17 cellular contexts compared by ENCODE assay signal in the genomic region with DNA sequence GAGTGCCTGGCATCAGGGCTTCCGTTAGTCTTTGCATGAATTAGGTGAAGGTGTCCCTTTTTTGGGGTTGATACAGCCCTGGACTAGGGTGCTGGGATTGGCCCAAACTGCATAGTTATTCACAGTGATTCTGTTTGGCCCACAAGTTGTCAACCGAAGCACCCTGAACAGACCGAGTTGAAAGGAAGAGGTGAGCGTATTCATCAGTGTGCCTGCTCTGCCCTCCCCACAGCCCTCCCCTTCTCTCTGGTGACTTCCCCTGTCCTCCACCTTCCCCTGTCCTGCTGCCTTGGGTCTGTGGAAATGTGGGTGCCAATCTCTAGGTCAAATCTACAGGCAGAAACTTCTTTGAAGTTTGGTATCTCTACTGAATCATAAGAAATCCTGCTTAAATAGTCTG.
DNase-seq lines count a peak whose midpoint lies in the region; ATAC-seq and TF ChIP-seq lines count a peak whose summit lies in the region.
"Had no signal": no experiment of that assay in that cellular context is flagged by ENCODE, and none has a peak within 500 bp of the region (broad histone marks: within the 10 kb centered on the region; RNA-seq: fewer than 3 reads in every experiment).

No MANE protein-coding gene starts in this region.

- H3K9ac ChIP-seq in H9 (ENCODE audit: extremely low read depth, insufficient read length, low read length): no peak overlapping the region

- peak overlapping the region; percentile 78 for H3K27ac Mint-ChIP-seq in Caco-2 (ENCODE audit: unreplicated experiment)
- no peak overlapping the region for H3K27ac Mint-ChIP-seq in H9
- no peak overlapping the region for H3K27ac Mint-ChIP-seq in progenitor cell of endocrine pancreas
- H3K27ac Mint-ChIP-seq: IgD-negative memory B cell had no signal

- TF ChIP-seq CTCF in Caco-2 (IDR thresholded peaks at IDR 0.05; ENCODE audit: insufficient read depth in 1 of 2, low read depth in 1 of 2, low read length in 1 of 2, severe bottlenecking in 1 of 2, unreplicated experiment in 1 of 2): no peak
- TF ChIP-seq CTCF in H9 (conservative IDR thresholded peaks at IDR 0.05): no peak
- no peak for TF ChIP-seq CTCF in osteoblast (IDR thresholded peaks at IDR 0.05; ENCODE audit: extremely low read depth, low read depth, low read length)
- no peak for TF ChIP-seq CTCF in progenitor cell of endocrine pancreas (IDR thresholded peaks at IDR 0.05; ENCODE audit: unreplicated experiment)

- no peak for DNase-seq in Caco-2
- peak; percentile 10 for DNase-seq in H9
- peak; percentile 22 for DNase-seq in ecto neural progenitor cell (ENCODE audit: low spot score)
- peak; percentile 27 for DNase-seq in osteoblast (ENCODE audit: insufficient read length, low spot score, missing footprints)
- no peak for DNase-seq in nucleus accumbens (lab: John Stamatoyannopoulos, UW)
- DNase-seq in progenitor cell of endocrine pancreas (ENCODE audit: low spot score, unreplicated experiment): no peak
- DNase-seq: DMS79, Karpas-422, NCI-H1417 treated with DMSO at 0.1 percent for 48 hours, NCI-H187 treated with DMSO at 0.1 percent for 48 hours, NCI-H345, NCI-H526, SJCRH30 had no signal

- H3K4me1 ChIP-seq in Caco-2 (peaks cover 29% of the 10 kb centered on the region), H9 (ENCODE audit: insufficient read depth, low read length) (no peaks in the 10 kb centered on the region), osteoblast (ENCODE audit: insufficient read depth, low read length) (peaks cover 5% of the 10 kb centered on the region)

- no peak overlapping the region for H3K23ac ChIP-seq in H9 (ENCODE audit: insufficient read length, low read depth, low read length)

- H3K79me2 ChIP-seq in H9 (ENCODE audit: insufficient read depth, low read length) (no peaks in the 10 kb centered on the region), osteoblast (ENCODE audit: insufficient read depth, low read length) (no peaks in the 10 kb centered on the region)

- H3K4me1 Mint-ChIP-seq in Caco-2 (ENCODE audit: low read depth, unreplicated experiment): peaks cover 33% of the 10 kb centered on the region
- H3K4me1 Mint-ChIP-seq in H9: peaks cover 0 to 8% of the 10 kb centered on the region in 2 experiments; a peak in 2 of 4 replicates
- peaks cover 5% of the 10 kb centered on the region for H3K4me1 Mint-ChIP-seq in progenitor cell of endocrine pancreas (ENCODE audit: low read depth)
- H3K4me1 Mint-ChIP-seq: IgD-negative memory B cell had no signal

- no peak overlapping the region for H3K4me3 ChIP-seq in Caco-2 (ENCODE audit: low read depth, low read length)
- H3K4me3 ChIP-seq in osteoblast (ENCODE audit: insufficient read depth, low read length): no peak overlapping the region
- H3K4me3 ChIP-seq: SJCRH30 had no signal

- H3K27me3 ChIP-seq in Caco-2 (replicated peaks; ENCODE audit: control insufficient read depth, insufficient read depth, low read length) (no peaks in the 10 kb centered on the region), H9 (ENCODE audit: insufficient read depth, low read length) (no peaks in the 10 kb centered on the region), osteoblast (ENCODE audit: insufficient read depth, low read length) (peaks cover 33% of the 10 kb centered on the region)
- H3K27me3 ChIP-seq: SJCRH30 had no signal

- H2AFZ ChIP-seq in H9 (ENCODE audit: low read length): no peak overlapping the region
- H2AFZ ChIP-seq in osteoblast (ENCODE audit: low read length): no peak overlapping the region

- no peak overlapping the region for H2BK120ac ChIP-seq in H9 (ENCODE audit: low read depth, low read length, poor library complexity, severe bottlenecking)

- H4K8ac ChIP-seq in H9 (replicated peaks; ENCODE audit: insufficient read length, low read depth, low read length): no peak overlapping the region

- H3T11ph ChIP-seq in H9 (ENCODE audit: low read length): no peak overlapping the region

- H3K4me3 Mint-ChIP-seq in Caco-2 (ENCODE audit: unreplicated experiment): no peak overlapping the region
- no peak overlapping the region for H3K4me3 Mint-ChIP-seq in H9
- no peak overlapping the region for H3K4me3 Mint-ChIP-seq in progenitor cell of endocrine pancreas (ENCODE audit: low read depth)
- H3K4me3 Mint-ChIP-seq: IgD-negative memory B cell had no signal

- no peak overlapping the region for H2BK12ac ChIP-seq in H9 (ENCODE audit: insufficient read length, low read depth, low read length)

- no peak overlapping the region for H2BK20ac ChIP-seq in H9 (ENCODE audit: low read depth, low read length, poor library complexity, severe bottlenecking)

- CTCF ChIA-PET in Caco-2 (lab: Charles Lee): interaction anchor here (0.5 to 2.0 kb wide), 2 partner anchors 10 to 14 kb away, joined by 3 to 8 read pairs; no protein-coding TSS in a partner anchor

- H3K4ac ChIP-seq in H9 (ENCODE audit: low read depth, low read length): no peak overlapping the region

- H3K14ac ChIP-seq in H9 (ENCODE audit: insufficient read depth, low read length): no peak overlapping the region

- H4K91ac ChIP-seq in H9 (ENCODE audit: insufficient read length, low read depth, low read length): no peak overlapping the region

- no peak overlapping the region for H3K18ac ChIP-seq in H9 (ENCODE audit: insufficient read length, low read depth, low read length)

- H3K23me2 ChIP-seq in H9 (ENCODE audit: insufficient read length, low read depth, low read length, poor library complexity, severe bottlenecking): no peaks in the 10 kb centered on the region

- H2BK5ac ChIP-seq in H9 (ENCODE audit: insufficient read length, low read length): no peak overlapping the region

- H3K36me3 Mint-ChIP-seq in Caco-2 (ENCODE audit: insufficient read depth, unreplicated experiment) (no peaks in the 10 kb centered on the region), H9 (ENCODE audit: insufficient read depth in 1 of 3, low read depth in 3 of 3) (no peaks in the 10 kb centered on the region), progenitor cell of endocrine pancreas (ENCODE audit: insufficient read depth) (no peaks in the 10 kb centered on the region)
- H3K36me3 Mint-ChIP-seq: IgD-negative memory B cell had no signal

- no TSS peak for BruUV-seq in Caco-2 (replicated peaks; lab: Mats Ljungman, UMichigan)

- H3K27ac ChIP-seq in H9 (ENCODE audit: insufficient read length, low read depth, low read length) (no peak overlapping the region), osteoblast (ENCODE audit: low read depth, low read length) (no peak overlapping the region)
- H3K27ac ChIP-seq: C4-2B, SJCRH30 had no signal

- no CpG with 5 or more reads among the region's 4 CpGs for WGBS in H9 (ENCODE audit: extremely low coverage, insufficient read length, low lambda C conversion rate)

- POLR2A ChIA-PET in Caco-2 (lab: Charles Lee): no interaction called here

- H3K79me1 ChIP-seq in H9 (ENCODE audit: insufficient read depth, low read depth, low read length, poor library complexity, severe bottlenecking): no peaks in the 10 kb centered on the region

- H3K4me2 ChIP-seq in H9 (ENCODE audit: insufficient read depth, insufficient read length, low read length) (no peak overlapping the region), osteoblast (ENCODE audit: insufficient read depth, low read length) (no peak overlapping the region)

- H3K9me3 ChIP-seq in Caco-2 (no peaks in the 10 kb centered on the region), H9 (ENCODE audit: control insufficient read depth, low read depth, low read length) (no peaks in the 10 kb centered on the region), osteoblast (ENCODE audit: low read depth, low read length) (no peaks in the 10 kb centered on the region)
- H3K9me3 ChIP-seq: SJCRH30 had no signal

- intact Hi-C loops in Caco-2 (cut with micrococcal nuclease; ENCODE audit: unreplicated experiment): no loop called here

- H3K27me3 Mint-ChIP-seq in Caco-2 (ENCODE audit: insufficient read depth, unreplicated experiment) (no peaks in the 10 kb centered on the region), H9 (ENCODE audit: low read depth) (peaks cover 2% of the 10 kb centered on the region; the same call in 1 of the 2 replicates), progenitor cell of endocrine pancreas (peaks cover 25% of the 10 kb centered on the region)
- H3K27me3 Mint-ChIP-seq: IgD-negative memory B cell had no signal

- no peak overlapping the region for H4K5ac ChIP-seq in H9 (ENCODE audit: insufficient read length, low read depth, low read length)

- no peak overlapping the region for H3K56ac ChIP-seq in H9 (ENCODE audit: insufficient read length, low read depth, low read length)

- no peak overlapping the region for H2AK5ac ChIP-seq in H9 (ENCODE audit: insufficient read length, low read length)

- H3K36me3 ChIP-seq in Caco-2 (ENCODE audit: control insufficient read depth, insufficient read depth, low read length) (no peaks in the 10 kb centered on the region), osteoblast (ENCODE audit: insufficient read depth, low read length) (no peaks in the 10 kb centered on the region)
- H3K36me3 ChIP-seq: SJCRH30 had no signal

- no peaks in the 10 kb centered on the region for H3K9me3 Mint-ChIP-seq in Caco-2 (ENCODE audit: unreplicated experiment)
- no peaks in the 10 kb centered on the region for H3K9me3 Mint-ChIP-seq in H9
- no peaks in the 10 kb centered on the region for H3K9me3 Mint-ChIP-seq in progenitor cell of endocrine pancreas (ENCODE audit: low read depth)
- H3K9me3 Mint-ChIP-seq: IgD-negative memory B cell had no signal

- H4K20me1 ChIP-seq in H9 (ENCODE audit: control insufficient read depth, insufficient read depth, insufficient read length) (no peaks in the 10 kb centered on the region), osteoblast (ENCODE audit: insufficient read depth, low read length) (no peaks in the 10 kb centered on the region)

- ATAC-seq in GM18861 (IDR thresholded peaks at IDR 0.05; ENCODE audit: unreplicated experiment) (no peak), esophagus mucosa (no peak)

- H2BK15ac ChIP-seq in H9 (ENCODE audit: low read depth, low read length): no peak overlapping the region

Comparison
In these comparisons a context has a peak if more than half of its experiments do, and no peak if none do; other contexts are left out.
1. DNase-seq: peak in H9 (single experiment), ecto neural progenitor cell (single experiment) and osteoblast (single experiment); none in Caco-2 (0 of 2), nucleus accumbens (0 of 56) and progenitor cell of endocrine pancreas (single experiment).